13 cellular contexts compared by ENCODE assay signal in genomic region chr6:90238663-90239542, GRCh38. TPM values are rescaled to one million over a fixed set of nuclear protein-coding genes. Genes with fewer than 3 reads are reported as not detected.
A peak's percentile ranks its signal among the peaks of the same experiment; 100 is the strongest.
DNase-seq lines count a peak whose midpoint lies in the region; ATAC-seq and TF ChIP-seq lines count a peak whose summit lies in the region.
"Had no signal": no experiment of that assay in that cellular context is flagged by ENCODE, and none has a peak within 500 bp of the region (broad histone marks: within the 10 kb centered on the region; RNA-seq: fewer than 3 reads in every experiment).

No MANE protein-coding gene starts in this region.

- no peaks in the 10 kb centered on the region for H3K27me3 ChIP-seq in left ventricle myocardium inferior (ENCODE audit: low read depth)
- H3K27me3 ChIP-seq: right atrium auricular region had no signal

- no peak for TF ChIP-seq CTCF in left ventricle myocardium inferior (IDR thresholded peaks at IDR 0.05; ENCODE audit: borderline replicate concordance)

- no peak for ATAC-seq in Right ventricle myocardium inferior
- no peak for ATAC-seq in GM19324 (IDR thresholded peaks at IDR 0.05; ENCODE audit: low FRiP score, unreplicated experiment)
- ATAC-seq in HG02588 (IDR thresholded peaks at IDR 0.05; ENCODE audit: unreplicated experiment) = no peak

- H3K36me3 Mint-ChIP-seq in activated T-helper 1 cell treated with anti-CD3 and anti-CD28 coated beads, Interleukin-12 subunit alpha, Interleukin-12 subunit beta, Interleukin-2, Interleukin-4 antibody, amounts not matched to agents 30 ng/mL and 10 ng/mL and 1 ng/mL, durations not matched to agents 14 hours and 24 hours and 36 hours (ENCODE audit: low read depth) = peaks cover 29% of the 10 kb centered on the region

- H3K27me3 Mint-ChIP-seq in activated T-helper 1 cell treated with anti-CD3 and anti-CD28 coated beads, Interleukin-12 subunit alpha, Interleukin-12 subunit beta, Interleukin-2, Interleukin-4 antibody, amounts not matched to agents 30 ng/mL and 10 ng/mL and 1 ng/mL, durations not matched to agents 14 hours and 24 hours and 36 hours (ENCODE audit: insufficient read depth) = no peaks in the 10 kb centered on the region

- H3K4me3 ChIP-seq in left ventricle myocardium inferior (no peak overlapping the region), mesodermal cell (ENCODE audit: extremely low read depth, insufficient read depth, low read length, poor library complexity, severe bottlenecking) (no peak overlapping the region)
- H3K4me3 ChIP-seq: lung, right atrium auricular region, thoracic aorta had no signal

- peak overlapping the region; percentile 42 for H3K4me3 Mint-ChIP-seq in activated T-helper 1 cell treated with anti-CD3 and anti-CD28 coated beads, Interleukin-12 subunit alpha, Interleukin-12 subunit beta, Interleukin-2, Interleukin-4 antibody, amounts not matched to agents 30 ng/mL and 10 ng/mL and 1 ng/mL, durations not matched to agents 14 hours and 24 hours and 36 hours

- H3K9me3 ChIP-seq in left ventricle myocardium inferior (replicated peaks) = no peaks in the 10 kb centered on the region
- no peaks in the 10 kb centered on the region for H3K9me3 ChIP-seq in mesodermal cell (ENCODE audit: control insufficient read depth, low read length)
- H3K9me3 ChIP-seq: right atrium auricular region, thoracic aorta had no signal

- H3K4me1 ChIP-seq in left ventricle myocardium inferior (peaks cover 28% of the 10 kb centered on the region), mesodermal cell (ENCODE audit: control insufficient read depth, insufficient read depth, low read length, poor library complexity, severe bottlenecking) (no peaks in the 10 kb centered on the region)
- H3K4me1 ChIP-seq: right atrium auricular region had no signal

- no peaks in the 10 kb centered on the region for H3K9me3 Mint-ChIP-seq in activated T-helper 1 cell treated with anti-CD3 and anti-CD28 coated beads, Interleukin-12 subunit alpha, Interleukin-12 subunit beta, Interleukin-2, Interleukin-4 antibody, amounts not matched to agents 30 ng/mL and 10 ng/mL and 1 ng/mL, durations not matched to agents 14 hours and 24 hours and 36 hours

- no peaks in the 10 kb centered on the region for H3K36me3 ChIP-seq in left ventricle myocardium inferior
- no peaks in the 10 kb centered on the region for H3K36me3 ChIP-seq in mesodermal cell (ENCODE audit: control insufficient read depth, insufficient read depth, low read length)
- H3K36me3 ChIP-seq: right atrium auricular region, thoracic aorta had no signal

- WGBS in mesodermal cell (ENCODE audit: insufficient coverage in 2 of 2), 2 experiments = 100% methylated on average over 1 of the region's 6 CpGs

- intact Hi-C loops in left ventricle myocardium inferior (cut with micrococcal nuclease) (no loop called here), Right ventricle myocardium inferior (cut with DNase I) (no loop called here)
- intact Hi-C loops in activated T-helper 1 cell treated with anti-CD3 and anti-CD28 coated beads, Interleukin-12 subunit alpha, Interleukin-12 subunit beta, Interleukin-2, Interleukin-4 antibody, amounts not matched to agents 30 ng/mL and 10 ng/mL and 1 ng/mL, durations not matched to agents 14 hours and 24 hours and 36 hours (cut with micrococcal nuclease) = loop anchor here (1.0 kb wide), 3 partner anchors 9 to 45 kb away; no protein-coding TSS in a partner anchor

- H3K4me1 Mint-ChIP-seq in activated T-helper 1 cell treated with anti-CD3 and anti-CD28 coated beads, Interleukin-12 subunit alpha, Interleukin-12 subunit beta, Interleukin-2, Interleukin-4 antibody, amounts not matched to agents 30 ng/mL and 10 ng/mL and 1 ng/mL, durations not matched to agents 14 hours and 24 hours and 36 hours (ENCODE audit: low read depth) = peaks cover 75% of the 10 kb centered on the region

- no peak for DNase-seq in left ventricle myocardium inferior
- DNase-seq in Right ventricle myocardium inferior (ENCODE audit: missing footprints) = no peak
- DNase-seq in activated T-helper 1 cell treated with anti-CD3 and anti-CD28 coated beads, Interleukin-12 subunit alpha, Interleukin-12 subunit beta, Interleukin-2, Interleukin-4 antibody, amounts not matched to agents 30 ng/mL and 10 ng/mL and 1 ng/mL, durations not matched to agents 14 hours and 24 hours and 36 hours (ENCODE audit: low spot score) = no peak
- no peak for DNase-seq in SW480 (ENCODE audit: low spot score)
- no peak for DNase-seq in AG08395 (ENCODE audit: low spot score)
- DNase-seq: KG1, NCI-H1105 had no signal

- peak overlapping the region; percentile 79 for H3K27ac Mint-ChIP-seq in activated T-helper 1 cell treated with anti-CD3 and anti-CD28 coated beads, Interleukin-12 subunit alpha, Interleukin-12 subunit beta, Interleukin-2, Interleukin-4 antibody, amounts not matched to agents 30 ng/mL and 10 ng/mL and 1 ng/mL, durations not matched to agents 14 hours and 24 hours and 36 hours

- peak overlapping the region; percentile 5 for H3K27ac ChIP-seq in left ventricle myocardium inferior (replicated peaks)
- peak overlapping the region; percentile 6 for H3K27ac ChIP-seq in mesodermal cell (ENCODE audit: low read depth, low read length, severe bottlenecking)
- H3K27ac ChIP-seq: right atrium auricular region, thoracic aorta had no signal

RNA-seq across cellular contexts. Expression of gene BACH2, which starts 57.7 kb away (rescaled TPM):
- total RNA-seq in left ventricle myocardium inferior (1.5 TPM), Right ventricle myocardium inferior (2.2 TPM)
- total RNA-seq in activated T-helper 1 cell treated with anti-CD3 and anti-CD28 coated beads, Interleukin-12 subunit alpha, Interleukin-12 subunit beta, Interleukin-2, Interleukin-4 antibody, amounts not matched to agents 30 ng/mL and 10 ng/mL and 1 ng/mL, durations not matched to agents 14 hours and 24 hours and 36 hours = 68.1 and 71.2 TPM in 2 replicates
- 7.2 TPM for polyA plus RNA-seq in mesodermal cell (2013, experiment 1 of 2)
- 5.3 TPM for polyA plus RNA-seq in mesodermal cell (2013, experiment 2 of 2)

Comparison
In these comparisons a context has a peak if more than half of its experiments do, and no peak if none do; other contexts are left out.
1. RNA of gene BACH2, which starts 57.7 kb away (total RNA-seq): 68.1 to 71.2 TPM in activated T-helper 1 cell treated with anti-CD3 and anti-CD28 coated beads, Interleukin-12 subunit alpha, Interleukin-12 subunit beta, Interleukin-2, Interleukin-4 antibody, amounts not matched to agents 30 ng/mL and 10 ng/mL and 1 ng/mL, durations not matched to agents 14 hours and 24 hours and 36 hours; 2.2 TPM in Right ventricle myocardium inferior (single experiment) and 1.5 TPM in left ventricle myocardium inferior (single experiment); every median in the first group is over 10 times any median in the second.